Comparison of ENCODE assay signal across 38 cellular contexts in the genomic region with DNA sequence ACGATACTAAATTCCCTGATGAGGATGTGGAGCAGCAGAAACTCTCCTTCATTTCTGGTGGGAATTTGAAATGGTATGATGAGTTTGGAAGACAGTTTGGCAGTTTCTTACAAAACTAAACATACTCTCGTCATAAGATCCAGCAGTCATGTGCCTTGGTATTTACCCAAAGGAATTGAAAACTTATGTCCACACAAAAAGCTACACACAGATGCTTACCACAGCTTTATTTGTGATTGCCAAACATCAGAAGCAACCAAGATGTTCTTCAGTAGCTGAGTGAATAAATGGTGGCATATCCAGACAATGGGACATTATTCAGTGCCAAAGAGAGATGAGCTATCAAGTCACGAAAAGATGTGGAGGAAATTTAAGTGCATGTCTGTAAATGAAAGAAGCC.
"Had no signal": no experiment of that assay in that cellular context is flagged by ENCODE, and none has a peak within 500 bp of the region (broad histone marks: within the 10 kb centered on the region; RNA-seq: fewer than 3 reads in every experiment).

No MANE protein-coding gene starts in this region.

- H3K4me3 ChIP-seq: MG63 had no signal

- H3K27ac Mint-ChIP-seq: activated B cell treated with CpG ODN at 0.5 μM for 24 hours; activated CD4-positive, alpha-beta memory T cell treated with anti-CD3 and anti-CD28 coated beads, Interleukin-2, amount 10 ng/mL, durations not matched to agents 7 days and 5 days; activated CD8-positive, alpha-beta memory T cell treated with anti-CD3 and anti-CD28 coated beads, Interleukin-2, amount 10 ng/mL, durations not matched to agents 7 days and 5 days; activated naive CD4-positive, alpha-beta T cell treated with anti-CD3 and anti-CD28 coated beads, Interleukin-2, amount 10 ng/mL, durations not matched to agents 7 days and 5 days; activated naive CD8-positive, alpha-beta T cell treated with anti-CD3 and anti-CD28 coated beads for 36 hours had no signal

- H3K36me3 ChIP-seq: brain microvascular endothelial cell, MG63 had no signal

- ATAC-seq: activated CD8-positive, alpha-beta memory T cell treated with anti-CD3 and anti-CD28 coated beads, Interleukin-2, amount 10 ng/mL, durations not matched to agents 7 days and 5 days; PC-3; Right ventricle myocardium inferior had no signal

- H3K27ac ChIP-seq: brain microvascular endothelial cell, RWPE1, VCaP had no signal

- H3K4me1 Mint-ChIP-seq: activated B cell treated with CpG ODN at 0.5 μM for 24 hours; activated CD4-positive, alpha-beta memory T cell treated with anti-CD3 and anti-CD28 coated beads, Interleukin-2, amount 10 ng/mL, durations not matched to agents 7 days and 5 days; activated CD8-positive, alpha-beta memory T cell treated with anti-CD3 and anti-CD28 coated beads, Interleukin-2, amount 10 ng/mL, durations not matched to agents 7 days and 5 days; activated naive CD4-positive, alpha-beta T cell treated with anti-CD3 and anti-CD28 coated beads, Interleukin-2, amount 10 ng/mL, durations not matched to agents 7 days and 5 days; activated naive CD8-positive, alpha-beta T cell treated with anti-CD3 and anti-CD28 coated beads for 36 hours had no signal

- H3K27me3 Mint-ChIP-seq: activated B cell treated with CpG ODN at 0.5 μM for 24 hours; activated CD4-positive, alpha-beta memory T cell treated with anti-CD3 and anti-CD28 coated beads, Interleukin-2, amount 10 ng/mL, durations not matched to agents 7 days and 5 days; activated naive CD4-positive, alpha-beta T cell treated with anti-CD3 and anti-CD28 coated beads, Interleukin-2, amount 10 ng/mL, durations not matched to agents 7 days and 5 days; activated naive CD8-positive, alpha-beta T cell treated with anti-CD3 and anti-CD28 coated beads for 36 hours had no signal

- H3K4me3 Mint-ChIP-seq: activated B cell treated with CpG ODN at 0.5 μM for 24 hours; activated CD4-positive, alpha-beta memory T cell treated with anti-CD3 and anti-CD28 coated beads, Interleukin-2, amount 10 ng/mL, durations not matched to agents 7 days and 5 days; activated CD8-positive, alpha-beta memory T cell treated with anti-CD3 and anti-CD28 coated beads, Interleukin-2, amount 10 ng/mL, durations not matched to agents 7 days and 5 days; activated naive CD4-positive, alpha-beta T cell treated with anti-CD3 and anti-CD28 coated beads, Interleukin-2, amount 10 ng/mL, durations not matched to agents 7 days and 5 days; activated naive CD8-positive, alpha-beta T cell treated with anti-CD3 and anti-CD28 coated beads for 36 hours had no signal

- H3K9me3 ChIP-seq: MG63 had no signal

- DNase-seq: activated B cell treated with CpG ODN at 0.5 μM for 24 hours; activated CD4-positive, alpha-beta memory T cell treated with anti-CD3 and anti-CD28 coated beads, Interleukin-2, amount 10 ng/mL, durations not matched to agents 7 days and 5 days; activated CD4-positive, alpha-beta T cell treated with anti-CD3 and anti-CD28 coated beads for 4 hours; activated CD4-positive, alpha-beta T cell treated with anti-CD3 and anti-CD28 coated beads, Interleukin-2, amount 50 U/mL, for 1 hour; activated CD4-positive, CD25-positive, alpha-beta regulatory T cell treated with anti-CD3 and anti-CD28 coated beads, Interleukin-2, amount 50 U/mL, for 72 hours; activated CD8-positive, alpha-beta memory T cell treated with anti-CD3 and anti-CD28 coated beads for 24 hours; activated CD8-positive, alpha-beta memory T cell treated with anti-CD3 and anti-CD28 coated beads, Interleukin-2, amount 10 ng/mL, durations not matched to agents 7 days and 5 days; activated CD8-positive, alpha-beta memory T cell treated with anti-CD3 and anti-CD28 coated beads, Interleukin-2, amount 50 U/mL, for 48 hours; activated effector memory CD4-positive, alpha-beta T cell treated with Interleukin-2 at 50 U/mL for 16 hours; activated naive CD4-positive, alpha-beta T cell treated with anti-CD3 and anti-CD28 coated beads, Interleukin-2, amount 10 ng/mL, durations not matched to agents 7 days and 5 days; activated naive CD8-positive, alpha-beta T cell treated with anti-CD3 and anti-CD28 coated beads for 36 hours; activated T-cell treated with anti-CD3 and anti-CD28 coated beads, Interleukin-2, amount 50 U/mL, for 48 hours; amniotic stem cell; aorta; brain microvascular endothelial cell; central memory CD4-positive, alpha-beta T cell; Karpas-422; MG63; NCI-H1048; NCI-H1105 treated with DMSO at 0.1 percent for 48 hours; NCI-H1436; NCI-H1694; NCI-H1930; NCI-H2081 treated with DMSO at 0.1 percent for 48 hours; NCI-H226; NCI-H446 treated with DMSO at 0.1 percent for 48 hours; NCI-H524; NCI-H748 treated with DMSO at 0.1 percent for 48 hours; NK-92 treated with Interleukin-12 subunit alpha and Interleukin-12 subunit beta, amount 100 ng/mL, for 24 hours; PC-3; SIG-M5; SW 1271; T-helper 1 cell; T-helper 2 cell; T-helper 9 cell had no signal
